Comparison of ENCODE assay signal across 14 cellular contexts in genomic region chrX:49276671-49277519, GRCh38. TPM values are rescaled to one million over a fixed set of nuclear protein-coding genes. Genes with fewer than 3 reads are reported as not detected.
DNase-seq lines count a peak whose midpoint lies in the region; ATAC-seq, FAIRE-seq and TF ChIP-seq lines count a peak whose summit lies in the region.
"Had no signal": no experiment of that assay in that cellular context is flagged by ENCODE, and none has a peak within 500 bp of the region (broad histone marks: within the 10 kb centered on the region; RNA-seq: fewer than 3 reads in every experiment).

No MANE protein-coding gene starts in this region.

- intact Hi-C loops in natural killer cell (cut with micrococcal nuclease) = no loop called here
- intact Hi-C loops in heart left ventricle (cut with DNase I) = loop anchor here in 1 of 10 donors (10.0 kb wide), 1 partner anchor 82 kb away; no protein-coding TSS in a partner anchor
- intact Hi-C loops in thyroid gland (cut with DNase I) = no loop called here

- H3K4me1 ChIP-seq in heart left ventricle (peaks cover 0 to 26% (median 9%) of the 10 kb centered on the region in 12 donors), thyroid gland (peaks cover 10 to 25% of the 10 kb centered on the region in 2 donors), small intestine (ENCODE audit: control insufficient read depth in 2 of 2, insufficient read depth in 1 of 2, low read depth in 1 of 2, low read length in 1 of 2) (peaks cover 0 to 2% of the 10 kb centered on the region in 2 donors)

- no peak for FAIRE-seq in small intestine (lab: Jason Lieb, UNC)
- FAIRE-seq: G401.6 had no signal

- H3K27me3 ChIP-seq in heart left ventricle (peaks cover 0 to 17% (median 0%) of the 10 kb centered on the region in 9 donors), thyroid gland (no peaks in the 10 kb centered on the region), small intestine (ENCODE audit: control insufficient read depth in 2 of 2, insufficient read depth in 2 of 2, low read length in 2 of 2) (no peaks in the 10 kb centered on the region)
- H3K27me3 ChIP-seq: vagina had no signal

- TF ChIP-seq POLR2A in heart left ventricle (IDR thresholded peaks at IDR 0.05) = no peak
- no peak for TF ChIP-seq POLR2A in thyroid gland (IDR thresholded peaks at IDR 0.05)

- no peaks in the 10 kb centered on the region for H3K27me3 Mint-ChIP-seq in natural killer cell treated with Interleukin-12 subunit alpha and Interleukin-12 subunit beta and Interleukin-15 and Interleukin-18, amount 100 ng/mL, for 72 hours
- H3K27me3 Mint-ChIP-seq in natural killer cell (ENCODE audit: low read depth in 2 of 2) = no peaks in the 10 kb centered on the region
- no peaks in the 10 kb centered on the region for H3K27me3 Mint-ChIP-seq in activated naive CD4-positive, alpha-beta T cell treated with anti-CD3 and anti-CD28 coated beads, Interleukin-2, amount 10 ng/mL, durations not matched to agents 7 days and 5 days

- H3K4me1 Mint-ChIP-seq in natural killer cell treated with Interleukin-12 subunit alpha and Interleukin-12 subunit beta and Interleukin-15 and Interleukin-18, amount 100 ng/mL, for 72 hours (ENCODE audit: low read depth in 2 of 2) = peaks cover 24 to 34% of the 10 kb centered on the region in 2 donors
- H3K4me1 Mint-ChIP-seq in natural killer cell = peaks cover 29 to 50% of the 10 kb centered on the region in 2 donors
- H3K4me1 Mint-ChIP-seq in activated naive CD4-positive, alpha-beta T cell treated with anti-CD3 and anti-CD28 coated beads, Interleukin-2, amount 10 ng/mL, durations not matched to agents 7 days and 5 days = peaks cover 81% of the 10 kb centered on the region

- H3K4me3 ChIP-seq in heart left ventricle (no peak overlapping the region), thyroid gland (replicated peaks in 1 of 3) (no peak overlapping the region), small intestine (ENCODE audit: low read depth in 1 of 2, low read length in 2 of 2) (no peak overlapping the region)
- H3K4me3 ChIP-seq: vagina had no signal

- no peak for ATAC-seq in natural killer cell treated with Interleukin-12 subunit alpha and Interleukin-12 subunit beta and Interleukin-15 and Interleukin-18, amount 100 ng/mL, for 72 hours
- ATAC-seq in natural killer cell = no peak
- ATAC-seq in heart left ventricle = peak in 3 of 4 donors; percentile 40 to 53 (median 51)
- ATAC-seq in HG03460 (IDR thresholded peaks at IDR 0.05; ENCODE audit: unreplicated experiment) = no peak

- peak overlapping the region; percentile 15 for H3K4me3 Mint-ChIP-seq in natural killer cell treated with Interleukin-12 subunit alpha and Interleukin-12 subunit beta and Interleukin-15 and Interleukin-18, amount 100 ng/mL, for 72 hours
- no peak overlapping the region for H3K4me3 Mint-ChIP-seq in natural killer cell
- H3K4me3 Mint-ChIP-seq in activated naive CD4-positive, alpha-beta T cell treated with anti-CD3 and anti-CD28 coated beads, Interleukin-2, amount 10 ng/mL, durations not matched to agents 7 days and 5 days = peak overlapping the region; percentile 48

- peak overlapping the region; percentile 4 to 64 for H3K27ac Mint-ChIP-seq in natural killer cell treated with Interleukin-12 subunit alpha and Interleukin-12 subunit beta and Interleukin-15 and Interleukin-18, amount 100 ng/mL, for 72 hours
- peak overlapping the region in 1 of 2 donors; percentile 37 for H3K27ac Mint-ChIP-seq in natural killer cell
- peak overlapping the region; percentile 96 for H3K27ac Mint-ChIP-seq in activated naive CD4-positive, alpha-beta T cell treated with anti-CD3 and anti-CD28 coated beads, Interleukin-2, amount 10 ng/mL, durations not matched to agents 7 days and 5 days

- H3K9me3 ChIP-seq in heart left ventricle (no peaks in the 10 kb centered on the region), thyroid gland (no peaks in the 10 kb centered on the region), small intestine (ENCODE audit: control insufficient read depth, low read depth) (no peaks in the 10 kb centered on the region)
- H3K9me3 ChIP-seq: vagina had no signal

- H3K36me3 ChIP-seq in heart left ventricle (no peaks in the 10 kb centered on the region), thyroid gland (no peaks in the 10 kb centered on the region), small intestine (ENCODE audit: control insufficient read depth in 2 of 2, insufficient read depth in 2 of 2, low read length in 2 of 2) (no peaks in the 10 kb centered on the region)
- H3K36me3 ChIP-seq: vagina had no signal

- H3K27ac ChIP-seq in heart left ventricle = peak overlapping the region in 3 of 12 donors; percentile 5 to 34 (median 17)
- H3K27ac ChIP-seq in thyroid gland = peak overlapping the region; percentile 47 to 61 (median 58)
- no peak overlapping the region for H3K27ac ChIP-seq in small intestine (ENCODE audit: low read depth in 1 of 2, low read length in 1 of 2)
- H3K27ac ChIP-seq: epithelial cell of prostate, vagina had no signal

- TF ChIP-seq CTCF in natural killer cell (IDR thresholded peaks at IDR 0.05) = no peak
- no peak for TF ChIP-seq CTCF in heart left ventricle (IDR thresholded peaks at IDR 0.05)
- TF ChIP-seq CTCF in thyroid gland (IDR thresholded peaks at IDR 0.05) = no peak

- WGBS in heart left ventricle, 4 donors = 60 to 67% (median 64%) methylated on average over 19 of the region's 19 CpGs
- WGBS in thyroid gland, 2 donors = 53 to 67% methylated on average over 5 to 15 of the region's 19 CpGs
- WGBS in small intestine, 3 donors = 65 to 77% (median 67%) methylated on average over 17 to 19 of the region's 19 CpGs

- CTCF ChIA-PET in activated naive CD4-positive, alpha-beta T cell treated with anti-CD3 and anti-CD28 coated beads, Interleukin-2, amount 10 ng/mL, durations not matched to agents 7 days and 5 days (lab: Charles Lee) = no interaction called here

- H3K36me3 Mint-ChIP-seq in natural killer cell treated with Interleukin-12 subunit alpha and Interleukin-12 subunit beta and Interleukin-15 and Interleukin-18, amount 100 ng/mL, for 72 hours = peaks cover 6% of the 10 kb centered on the region
- H3K36me3 Mint-ChIP-seq in natural killer cell = no peaks in the 10 kb centered on the region
- peaks cover 27% of the 10 kb centered on the region for H3K36me3 Mint-ChIP-seq in activated naive CD4-positive, alpha-beta T cell treated with anti-CD3 and anti-CD28 coated beads, Interleukin-2, amount 10 ng/mL, durations not matched to agents 7 days and 5 days

- no peaks in the 10 kb centered on the region for H3K9me3 Mint-ChIP-seq in natural killer cell treated with Interleukin-12 subunit alpha and Interleukin-12 subunit beta and Interleukin-15 and Interleukin-18, amount 100 ng/mL, for 72 hours
- no peaks in the 10 kb centered on the region for H3K9me3 Mint-ChIP-seq in natural killer cell
- no peaks in the 10 kb centered on the region for H3K9me3 Mint-ChIP-seq in activated naive CD4-positive, alpha-beta T cell treated with anti-CD3 and anti-CD28 coated beads, Interleukin-2, amount 10 ng/mL, durations not matched to agents 7 days and 5 days

- DNase-seq in natural killer cell treated with Interleukin-12 subunit alpha and Interleukin-12 subunit beta and Interleukin-15 and Interleukin-18, amount 100 ng/mL, for 72 hours (ENCODE audit: low spot score) = no peak
- no peak for DNase-seq in natural killer cell
- DNase-seq in activated naive CD4-positive, alpha-beta T cell treated with anti-CD3 and anti-CD28 coated beads, Interleukin-2, amount 10 ng/mL, durations not matched to agents 7 days and 5 days = no peak
- no peak for DNase-seq in heart left ventricle
- peak; percentile 85 to 89 for DNase-seq in thyroid gland
- no peak for DNase-seq in NCI-H1436 (lab: John Stamatoyannopoulos, UW)
- DNase-seq in small intestine = no peak
- DNase-seq: NCI-H510A treated with DMSO at 0.1 percent for 48 hours, SIG-M5 had no signal

RNA-seq across cellular contexts. Expression of gene PPP1R3F, which starts 7.3 kb away (rescaled TPM):
- total RNA-seq in natural killer cell treated with Interleukin-12 subunit alpha and Interleukin-12 subunit beta and Interleukin-15 and Interleukin-18, amount 100 ng/mL, for 72 hours = 1 to 10 TPM; 3.4 to 3.8 TPM
- total RNA-seq in natural killer cell (1 to 10 TPM; 2.9 to 4.3 (median 3.6) TPM), heart left ventricle (10 to 100 TPM; 14.4 to 28.4 (median 22.6) TPM), thyroid gland (10 to 100 TPM in 3 of 4 donors, 1 to 10 TPM in 1; 7.7 to 15.7 (median 12.5) TPM)
- polyA plus RNA-seq in heart left ventricle (10 to 100 TPM; 13.9 to 31.7 TPM), small intestine (1 to 10 TPM in 2 of 3 donors, under 1 TPM in 1; 0.67 to 3.4 (median 2.7) TPM)

RNA-seq across cellular contexts. Expression of gene FOXP3, which starts 12.4 kb away (rescaled TPM):
- under 1 TPM; 0.55 to 0.78 TPM for total RNA-seq in natural killer cell treated with Interleukin-12 subunit alpha and Interleukin-12 subunit beta and Interleukin-15 and Interleukin-18, amount 100 ng/mL, for 72 hours
- total RNA-seq in natural killer cell (under 1 TPM; 0.09 to 0.32 (median 0.20) TPM), heart left ventricle (1 to 10 TPM in 1 of 9 donors, not detected in 8; 1.4 TPM), thyroid gland (under 1 TPM in 2 of 4 donors, not detected in 2; 0.11 to 0.13 TPM)
- polyA plus RNA-seq in heart left ventricle (under 1 TPM in 1 of 2 donors, not detected in 1; 0.11 TPM), small intestine (under 1 TPM in 1 of 3 donors, not detected in 2; 0.31 TPM)

RNA-seq across cellular contexts. Expression of gene GAGE10, which starts 26.6 kb away (rescaled TPM):
- total RNA-seq in natural killer cell treated with Interleukin-12 subunit alpha and Interleukin-12 subunit beta and Interleukin-15 and Interleukin-18, amount 100 ng/mL, for 72 hours = not detected
- total RNA-seq in natural killer cell = not detected
- not detected for total RNA-seq in heart left ventricle
- polyA plus RNA-seq in heart left ventricle = not detected
- total RNA-seq in thyroid gland = not detected
- polyA plus RNA-seq in small intestine = not detected
- total RNA-seq: mucosa of gallbladder, vagina had no signal

RNA-seq across cellular contexts. Expression of gene CCDC22, which starts 41.6 kb away (rescaled TPM):
- total RNA-seq in natural killer cell treated with Interleukin-12 subunit alpha and Interleukin-12 subunit beta and Interleukin-15 and Interleukin-18, amount 100 ng/mL, for 72 hours = 10 to 100 TPM; 25.6 to 25.7 TPM
- total RNA-seq in natural killer cell = 10 to 100 TPM; 19.6 to 22.8 (median 22.1) TPM
- 10 to 100 TPM in 8 of 9 donors, 1 to 10 TPM in 1; 9.6 to 13.4 (median 10.9) TPM for total RNA-seq in heart left ventricle
- 10 to 100 TPM in 1 of 2 donors, 1 to 10 TPM in 1; 6.5 to 14.9 TPM for polyA plus RNA-seq in heart left ventricle
- total RNA-seq in thyroid gland = 10 to 100 TPM; 13.8 to 27.1 (median 18.8) TPM
- 10 to 100 TPM; 11.1 to 12.9 (median 11.9) TPM for polyA plus RNA-seq in small intestine

RNA-seq across cellular contexts. Expression of gene CACNA1F, which starts 43.8 kb away (rescaled TPM):
- total RNA-seq in natural killer cell treated with Interleukin-12 subunit alpha and Interleukin-12 subunit beta and Interleukin-15 and Interleukin-18, amount 100 ng/mL, for 72 hours = under 1 TPM in 1 of 2 donors, not detected in 1; 0.14 TPM
- total RNA-seq in natural killer cell (1 to 10 TPM in 1 of 3 donors, under 1 TPM in 2; 0.48 to 1.1 (median 0.66) TPM), heart left ventricle (under 1 TPM in 6 of 9 donors, not detected in 3; 0.06 to 0.37 (median 0.09) TPM), thyroid gland (under 1 TPM in 3 of 4 donors, not detected in 1; 0.10 to 0.21 (median 0.13) TPM)
- polyA plus RNA-seq in heart left ventricle (under 1 TPM; 0.04 TPM), small intestine (under 1 TPM; 0.22 to 0.34 (median 0.27) TPM)

Comparison
In these comparisons a context has a peak if more than half of its experiments do, and no peak if none do; other contexts are left out.
1. ATAC-seq: peak in heart left ventricle (3 of 4); none in natural killer cell treated with Interleukin-12 subunit alpha and Interleukin-12 subunit beta and Interleukin-15 and Interleukin-18, amount 100 ng/mL, for 72 hours (0 of 2), natural killer cell (0 of 3) and HG03460 (single experiment).
2. DNase-seq: peak in thyroid gland (2 of 2); none in natural killer cell treated with Interleukin-12 subunit alpha and Interleukin-12 subunit beta and Interleukin-15 and Interleukin-18, amount 100 ng/mL, for 72 hours (single experiment), natural killer cell (single experiment), activated naive CD4-positive, alpha-beta T cell treated with anti-CD3 and anti-CD28 coated beads, Interleukin-2, amount 10 ng/mL, durations not matched to agents 7 days and 5 days (single experiment), heart left ventricle (0 of 5), NCI-H1436 (single experiment) and small intestine (single experiment).
3. H3K27ac ChIP-seq: peak in thyroid gland (3 of 3); none in small intestine (0 of 2).